23 cellular contexts compared by ENCODE assay signal in genomic region chr2:226775032-226775509, GRCh38.
"Had no signal": no experiment of that assay in that cellular context is flagged by ENCODE, and none has a peak within 500 bp of the region (broad histone marks: within the 10 kb centered on the region; RNA-seq: fewer than 3 reads in every experiment).

No MANE protein-coding gene starts in this region.

- H3K4me1 ChIP-seq: neural progenitor cell had no signal

- H3K4me3 ChIP-seq: coronary artery, esophagus squamous epithelium, lung, mucosa of descending colon, neural progenitor cell, right atrium auricular region, suprapubic skin, transverse colon, upper lobe of right lung, uterus had no signal

- H3K9ac ChIP-seq: neural progenitor cell, parathyroid adenoma had no signal

- H3K36me3 ChIP-seq: neural progenitor cell, right atrium auricular region, suprapubic skin, transverse colon, upper lobe of right lung, uterus had no signal

- H2AFZ ChIP-seq: neural progenitor cell, parathyroid adenoma had no signal

- H3K9me3 ChIP-seq: esophagus squamous epithelium, mucosa of descending colon, suprapubic skin, upper lobe of right lung had no signal

- ATAC-seq: left lobe of liver; naive thymus-derived CD4-positive, alpha-beta T cell; stimulated activated naive B cell treated with anti-CD40 and anti-IgM and Interleukin-4, amounts not matched to agents 10 μg/mL and 1 μg/mL and 100 μg/mL, for 72 hours; upper lobe of right lung had no signal

- H3K27me3 ChIP-seq: esophagus squamous epithelium, neural progenitor cell, right atrium auricular region, suprapubic skin, transverse colon, upper lobe of right lung, uterus had no signal

- H3K27ac ChIP-seq: coronary artery, esophagus squamous epithelium, neural progenitor cell, parathyroid adenoma, right atrium auricular region, suprapubic skin, transverse colon, upper lobe of right lung, uterus had no signal

- DNase-seq: dermis blood vessel endothelial cell; effector memory CD4-positive, alpha-beta T cell; erythroblast; esophagus squamous epithelium; foreskin melanocyte; head of caudate nucleus; kidney; mucosa of descending colon; naive thymus-derived CD4-positive, alpha-beta T cell; small intestine; stimulated activated CD4-positive, alpha-beta T cell treated with anti-CD3 and anti-CD28 coated beads, Interleukin-15, amount 100 ng/mL, for 24 hours; stimulated activated CD4-positive, alpha-beta T cell treated with anti-CD3 and anti-CD28 coated beads, Interleukin-2, amount 100 ng/mL, for 48 hours; stimulated activated naive B cell treated with anti-CD40 and anti-IgM and Interleukin-4, amounts not matched to agents 10 μg/mL and 1 μg/mL and 100 μg/mL, for 72 hours; transverse colon; upper lobe of right lung; uterus had no signal

- H3K4me2 ChIP-seq: neural progenitor cell had no signal
